ENCODE assay signal across 8 cellular contexts in the genomic region with DNA sequence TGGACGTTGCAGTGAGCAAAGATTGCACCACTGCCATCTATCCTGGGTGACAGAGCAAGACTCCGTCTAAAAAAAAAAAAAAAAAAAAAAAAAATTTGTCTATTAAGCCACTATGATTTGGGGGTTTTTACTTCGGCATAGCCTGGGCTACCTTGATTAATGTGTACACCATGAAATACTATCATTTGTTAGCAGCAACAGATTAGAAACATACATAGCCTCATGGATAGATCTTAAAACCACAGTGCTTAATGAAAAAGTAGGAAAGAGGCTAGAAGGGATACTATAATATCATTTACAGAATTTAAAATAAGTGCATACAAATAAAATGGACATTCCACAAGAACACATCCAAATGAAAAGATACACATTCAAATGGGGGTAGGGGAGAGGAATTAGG.
"Had no signal": no experiment of that assay in that cellular context is flagged by ENCODE, and none has a peak within 500 bp of the region (broad histone marks: within the 10 kb centered on the region; RNA-seq: fewer than 3 reads in every experiment).

No MANE protein-coding gene starts in this region.

- FAIRE-seq: G401.6, GM12878, GM12891, GM12892, GM18507, GM19239 had no signal

- H3K4me3 ChIP-seq: GM12878 had no signal

- ATAC-seq: GM12878 had no signal

- DNase-seq: GDM1, GF-D8 had no signal
